In genomic region chr22:22818861-22819855, GRCh38 we compare ENCODE assay signal across 9 cellular contexts.
DNase-seq lines count a peak whose midpoint lies in the region; ATAC-seq lines count a peak whose summit lies in the region.
"Had no signal": no experiment of that assay in that cellular context is flagged by ENCODE, and none has a peak within 500 bp of the region (broad histone marks: within the 10 kb centered on the region; RNA-seq: fewer than 3 reads in every experiment).

No MANE protein-coding gene starts in this region.

- ATAC-seq in GM19035 (IDR thresholded peaks at IDR 0.05; ENCODE audit: unreplicated experiment), result no peak

- peak; percentile 13 for DNase-seq in stimulated activated CD4-positive, alpha-beta T cell treated with anti-CD3 and anti-CD28 coated beads, Interleukin-1b, Interleukin-23, amount 100 ng/mL, for 48 hours
- DNase-seq in stimulated activated CD4-positive, alpha-beta T cell treated with anti-CD3 and anti-CD28 coated beads, Interleukin-12 subunit alpha, Interleukin-12 subunit beta, amount 100 ng/mL, for 4 hours, result no peak
- peak; percentile 85 to 90 for DNase-seq in Kasumi-1 (lab: John Stamatoyannopoulos, UW)
- DNase-seq in activated effector memory CD4-positive, alpha-beta T cell treated with Interleukin-2 at 50 U/mL for 16 hours, result peak; percentile 47
- DNase-seq in NCI-H446 treated with DMSO at 0.1 percent for 48 hours (lab: John Stamatoyannopoulos, UW), result no peak
- DNase-seq in NCI-H128 (lab: John Stamatoyannopoulos, UW; ENCODE audit: unreplicated experiment), result no peak
- no peak for DNase-seq in H4 (ENCODE audit: low spot score)
- DNase-seq: right cardiac atrium had no signal

Comparison
In these comparisons a context has a peak if more than half of its experiments do, and no peak if none do; other contexts are left out.
1. DNase-seq: peak in stimulated activated CD4-positive, alpha-beta T cell treated with anti-CD3 and anti-CD28 coated beads, Interleukin-1b, Interleukin-23, amount 100 ng/mL, for 48 hours (single experiment), Kasumi-1 (2 of 2) and activated effector memory CD4-positive, alpha-beta T cell treated with Interleukin-2 at 50 U/mL for 16 hours (single experiment); none in stimulated activated CD4-positive, alpha-beta T cell treated with anti-CD3 and anti-CD28 coated beads, Interleukin-12 subunit alpha, Interleukin-12 subunit beta, amount 100 ng/mL, for 4 hours (single experiment), NCI-H446 treated with DMSO at 0.1 percent for 48 hours (single experiment), NCI-H128 (single experiment) and H4 (single experiment).